Comparison of ENCODE assay signal across 19 cellular contexts in the genomic region with DNA sequence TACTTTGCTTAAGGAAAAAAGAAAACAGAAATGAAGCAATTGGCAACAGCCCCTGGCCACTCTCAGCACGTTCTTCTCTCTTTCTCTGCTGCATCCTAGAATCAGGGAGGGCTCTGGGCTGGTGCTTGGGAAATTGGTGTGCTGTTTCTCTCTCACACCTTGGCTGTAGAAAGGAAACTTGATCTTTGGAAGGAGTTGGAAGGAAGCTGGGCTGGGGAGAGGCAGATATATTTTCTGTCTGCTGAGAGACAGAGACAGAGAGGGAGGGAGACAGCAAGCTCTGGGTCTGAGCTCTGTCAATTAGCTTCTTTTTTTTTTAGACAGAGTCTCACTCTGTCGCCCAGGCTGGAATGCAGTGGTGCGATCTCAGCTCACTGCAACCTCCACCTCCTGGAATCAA. TPM values are rescaled to one million over a fixed set of nuclear protein-coding genes. Genes with fewer than 3 reads are reported as not detected.
DNase-seq lines count a peak whose midpoint lies in the region; ATAC-seq and TF ChIP-seq lines count a peak whose summit lies in the region.
"Had no signal": no experiment of that assay in that cellular context is flagged by ENCODE, and none has a peak within 500 bp of the region (broad histone marks: within the 10 kb centered on the region; RNA-seq: fewer than 3 reads in every experiment).

No MANE protein-coding gene starts in this region.

- H3K4me3 Mint-ChIP-seq in T-helper 17 cell: no peak overlapping the region
- H3K4me3 Mint-ChIP-seq: CD8-positive, alpha-beta memory T cell; IgD-negative memory B cell had no signal

- no peaks in the 10 kb centered on the region for H3K9me3 ChIP-seq in gastrocnemius medialis
- H3K9me3 ChIP-seq in T-helper 17 cell (ENCODE audit: control insufficient read depth, low read length, poor library complexity, severe bottlenecking): no peaks in the 10 kb centered on the region

- peaks cover 15 to 19% of the 10 kb centered on the region in 2 donors for H3K4me1 ChIP-seq in gastrocnemius medialis

- H3K27ac ChIP-seq in gastrocnemius medialis: peak overlapping the region; percentile 53 to 64 (median 53)
- H3K27ac ChIP-seq: PC-9, RWPE1, SK-N-MC had no signal

- H3K27me3 ChIP-seq in gastrocnemius medialis: no peaks in the 10 kb centered on the region

- no peak for TF ChIP-seq POLR2A in gastrocnemius medialis (IDR thresholded peaks at IDR 0.05)

- no peaks in the 10 kb centered on the region for H3K36me3 ChIP-seq in gastrocnemius medialis

- H3K4me1 Mint-ChIP-seq in T-helper 17 cell: no peaks in the 10 kb centered on the region
- H3K4me1 Mint-ChIP-seq: CD8-positive, alpha-beta memory T cell had no signal

- no peak overlapping the region for H3K27ac Mint-ChIP-seq in T-helper 17 cell
- H3K27ac Mint-ChIP-seq: IgD-negative memory B cell had no signal

- ATAC-seq in gastrocnemius medialis: peak; percentile 98 to 99
- ATAC-seq in GM18861 (IDR thresholded peaks at IDR 0.05; ENCODE audit: unreplicated experiment): no peak
- no peak for ATAC-seq in T-helper 17 cell

- in situ Hi-C loops in gastrocnemius medialis (cut with MboI; ENCODE audit: low sequenced_read_pairs in 4 of 4): no loop called here

- TF ChIP-seq CTCF in gastrocnemius medialis (IDR thresholded peaks at IDR 0.05 in 4 of 5, conservative IDR thresholded peaks at IDR 0.05 in 1 of 5): no peak

- H3K36me3 Mint-ChIP-seq in T-helper 17 cell (ENCODE audit: low read depth): no peaks in the 10 kb centered on the region
- H3K36me3 Mint-ChIP-seq: CD8-positive, alpha-beta memory T cell; IgD-negative memory B cell had no signal

- DNase-seq in NCI-H2107 (lab: John Stamatoyannopoulos, UW): peak; percentile 8
- peak; percentile 30 for DNase-seq in NCI-H69 (lab: John Stamatoyannopoulos, UW)
- peak; percentile 79 for DNase-seq in left kidney (ENCODE audit: low read depth, low spot score)
- DNase-seq in gastrocnemius medialis: peak; percentile 30 to 53
- DNase-seq in activated effector memory CD4-positive, alpha-beta T cell treated with anti-CD3 and anti-CD28 coated beads, Interleukin-2, amount 50 U/mL, for 16 hours: no peak
- no peak for DNase-seq in RKO (ENCODE audit: low spot score)
- no peak for DNase-seq in T-helper 17 cell
- DNase-seq: ACHN; Calu3; CD8-positive, alpha-beta memory T cell; NCI-H1105; NCI-H187; NCI-H446; PC-9; SHP77 treated with DMSO at 0.1 percent for 48 hours had no signal

- H3K4me3 ChIP-seq in gastrocnemius medialis: no peak overlapping the region
- H3K4me3 ChIP-seq: PC-9, SK-N-MC had no signal

- peaks cover 32% of the 10 kb centered on the region for H3K27me3 Mint-ChIP-seq in T-helper 17 cell

- intact Hi-C loops in gastrocnemius medialis (cut with DNase I; ENCODE audit: low total_unique reads): no loop called here

RNA-seq across cellular contexts. Expression of a gene that starts 27.3 kb away (rescaled TPM):
- total RNA-seq in gastrocnemius medialis (10 to 100 TPM in 2 of 4 donors, 1 to 10 TPM in 2; 6.4 to 39.9 (median 8.9) TPM), T-helper 17 cell (not detected)
- total RNA-seq: Calu3; CD8-positive, alpha-beta memory T cell; PC-9 had no signal

Comparison
In these comparisons a context has a peak if more than half of its experiments do, and no peak if none do; other contexts are left out.
1. DNase-seq: peak in NCI-H2107 (single experiment), NCI-H69 (single experiment), left kidney (single experiment) and gastrocnemius medialis (2 of 2); none in activated effector memory CD4-positive, alpha-beta T cell treated with anti-CD3 and anti-CD28 coated beads, Interleukin-2, amount 50 U/mL, for 16 hours (single experiment), RKO (single experiment) and T-helper 17 cell (0 of 3).
2. ATAC-seq: peak in gastrocnemius medialis (2 of 2); none in GM18861 (single experiment) and T-helper 17 cell (single experiment).
3. RNA of a gene that starts 27.3 kb away (total RNA-seq): 6.4 to 39.9 TPM in gastrocnemius medialis; not detected in T-helper 17 cell; every median in the first group is over 4 times any median in the second.